ENCODE assay signal across 1 cellular context in genomic region chr2:72083751-72084583, GRCh38.
TF ChIP-seq lines count a peak whose summit lies in the region.

No MANE protein-coding gene starts in this region.

TF ChIP-seq in IMR-90, 13 proteins besides CTCF, POLR2A, EP300 and RAD21 (continued from another document):
- TF ChIP-seq, protein P1, sequence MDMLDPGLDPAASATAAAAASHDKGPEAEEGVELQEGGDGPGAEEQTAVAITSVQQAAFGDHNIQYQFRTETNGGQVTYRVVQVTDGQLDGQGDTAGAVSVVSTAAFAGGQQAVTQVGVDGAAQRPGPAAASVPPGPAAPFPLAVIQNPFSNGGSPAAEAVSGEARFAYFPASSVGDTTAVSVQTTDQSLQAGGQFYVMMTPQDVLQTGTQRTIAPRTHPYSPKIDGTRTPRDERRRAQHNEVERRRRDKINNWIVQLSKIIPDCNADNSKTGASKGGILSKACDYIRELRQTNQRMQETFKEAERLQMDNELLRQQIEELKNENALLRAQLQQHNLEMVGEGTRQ (IDR thresholded peaks at IDR 0.05; ENCODE audit: low read depth, low read length) = no peak
- no peak for TF ChIP-seq MAZ (IDR thresholded peaks at IDR 0.05; ENCODE audit: borderline replicate concordance, low read depth, low read length)
- TF ChIP-seq MXI1 (IDR thresholded peaks at IDR 0.05; ENCODE audit: borderline replicate concordance, low read depth, low read length) = no peak
- TF ChIP-seq SMC3 (IDR thresholded peaks at IDR 0.05; ENCODE audit: low read depth, low read length) = no peak
- TF ChIP-seq CHD1 (IDR thresholded peaks at IDR 0.05; ENCODE audit: low read depth, low read length) = no peak
- TF ChIP-seq RCOR1 (IDR thresholded peaks at IDR 0.05; ENCODE audit: insufficient replicate concordance, low read length) = no peak
- no peak for TF ChIP-seq RFX5 (IDR thresholded peaks at IDR 0.05; ENCODE audit: low read depth, low read length)
- TF ChIP-seq ELK1 (IDR thresholded peaks at IDR 0.05; ENCODE audit: borderline replicate concordance, low read depth, low read length) = no peak
- TF ChIP-seq NFE2L2 (IDR thresholded peaks at IDR 0.05; ENCODE audit: low read depth, low read length) = no peak
- no peak for TF ChIP-seq CEBPB (IDR thresholded peaks at IDR 0.05; ENCODE audit: low read depth, low read length)
- TF ChIP-seq MAFK (IDR thresholded peaks at IDR 0.05; ENCODE audit: low read depth, low read length) = no peak
